Comparison of ENCODE assay signal across 9 cellular contexts in the genomic region with DNA sequence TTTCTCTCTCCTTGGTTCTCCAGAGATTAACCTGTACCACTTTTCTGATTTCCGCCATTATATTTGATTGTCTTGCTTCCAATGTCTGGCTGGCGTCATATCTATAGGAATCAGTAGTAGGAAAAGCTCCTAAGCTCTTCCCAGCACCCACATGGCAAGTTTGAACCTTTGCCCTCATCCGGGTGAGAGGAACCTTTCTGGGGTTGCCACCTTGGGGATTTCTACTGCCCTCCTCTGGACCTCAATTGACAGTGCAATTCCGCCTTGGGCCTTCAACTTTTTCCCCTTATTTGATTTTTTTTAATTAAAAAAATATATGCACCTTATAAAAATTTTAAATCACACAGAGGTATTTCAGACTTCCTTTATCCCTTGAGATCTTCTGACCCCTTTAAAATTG. TPM values are rescaled to one million over a fixed set of nuclear protein-coding genes. Genes with fewer than 3 reads are reported as not detected.
A peak's percentile ranks its signal among the peaks of the same experiment; 100 is the strongest.
DNase-seq lines count a peak whose midpoint lies in the region; ATAC-seq and TF ChIP-seq lines count a peak whose summit lies in the region.
"Had no signal": no experiment of that assay in that cellular context is flagged by ENCODE, and none has a peak within 500 bp of the region (broad histone marks: within the 10 kb centered on the region; RNA-seq: fewer than 3 reads in every experiment).

No MANE protein-coding gene starts in this region.

- TF ChIP-seq CTCF in AG09309 (IDR thresholded peaks at IDR 0.05; ENCODE audit: control insufficient read depth, insufficient read depth, low read depth, low read length, missing control alignments) (peak; percentile 41), GM12875 (IDR thresholded peaks at IDR 0.05; ENCODE audit: borderline replicate concordance, insufficient read depth, low read depth, low read length) (peak; percentile 33; the same call in 1 of the 2 replicates), OCI-LY1 (IDR thresholded peaks at IDR 0.05; ENCODE audit: low read length) (peak; percentile 23; the same call in 1 of the 2 replicates), fibroblast of lung (conservative IDR thresholded peaks at IDR 0.05 in 1 of 2, IDR thresholded peaks at IDR 0.05 in 1 of 2; ENCODE audit: low read depth in 1 of 2, low read length in 2 of 2) (peak; percentile 15 to 24)

- H3F3A ChIP-seq in OCI-LY1 (ENCODE audit: insufficient read depth, low read length): no peaks in the 10 kb centered on the region

- ATAC-seq in HG03439 (IDR thresholded peaks at IDR 0.05; ENCODE audit: unreplicated experiment): no peak

- H3K27ac ChIP-seq in OCI-LY1 (ENCODE audit: low read depth, low read length, poor library complexity, severe bottlenecking) (no peak overlapping the region), fibroblast of lung (ENCODE audit: insufficient read depth, low read length) (no peak overlapping the region)
- H3K27ac ChIP-seq: prostate gland had no signal

- H3K36me3 ChIP-seq in OCI-LY1 (ENCODE audit: insufficient read depth, low read length) (no peaks in the 10 kb centered on the region), fibroblast of lung (ENCODE audit: control insufficient read depth, insufficient read depth, low read length) (no peaks in the 10 kb centered on the region)
- H3K36me3 ChIP-seq: prostate gland had no signal

- no peaks in the 10 kb centered on the region for H3K9me2 ChIP-seq in OCI-LY1 (ENCODE audit: low read depth, low read length)

- DNase-seq in AG09309 (ENCODE audit: low read depth) (no peak), fibroblast of lung (ENCODE audit: low read depth in 2 of 2) (peak in 1 of 2 donors; percentile 1), putamen (ENCODE audit: low spot score) (no peak), C1 segment of cervical spinal cord (lab: John Stamatoyannopoulos, UW) (no peak)
- no peak for DNase-seq in stimulated activated CD4-positive, alpha-beta T cell treated with anti-CD3 and anti-CD28 coated beads, Interleukin-4, amount 100 ng/mL, for 24 hours

- H4K20me1 ChIP-seq in OCI-LY1 (ENCODE audit: insufficient read depth, low read length) (no peaks in the 10 kb centered on the region), fibroblast of lung (ENCODE audit: control insufficient read depth, extremely low read depth, insufficient read depth, low read length) (no peaks in the 10 kb centered on the region)

- H3K4me2 ChIP-seq in OCI-LY1 (ENCODE audit: low read length) (no peak overlapping the region), fibroblast of lung (ENCODE audit: extremely low read depth, insufficient read depth, low read length) (no peak overlapping the region)

- H3K4me1 ChIP-seq in OCI-LY1 (ENCODE audit: insufficient read depth, low read length, severe bottlenecking): no peaks in the 10 kb centered on the region
- no peaks in the 10 kb centered on the region for H3K4me1 ChIP-seq in fibroblast of lung (ENCODE audit: control insufficient read depth, extremely low read depth, insufficient read depth, low read length)
- H3K4me1 ChIP-seq: prostate gland had no signal

- H3K79me2 ChIP-seq in OCI-LY1 (ENCODE audit: insufficient read depth, low read length) (no peaks in the 10 kb centered on the region), fibroblast of lung (ENCODE audit: control insufficient read depth, insufficient read depth, low read length) (no peaks in the 10 kb centered on the region)

- no peak overlapping the region for H2AFZ ChIP-seq in OCI-LY1 (ENCODE audit: low read length)
- no peak overlapping the region for H2AFZ ChIP-seq in fibroblast of lung (ENCODE audit: low read length)

- H3K4me3 ChIP-seq in AG09309 (ENCODE audit: control insufficient read depth, low read depth, low read length) (no peak overlapping the region), GM12875 (ENCODE audit: low read depth, low read length) (no peak overlapping the region), OCI-LY1 (ENCODE audit: low read depth, low read length, poor library complexity, severe bottlenecking) (no peak overlapping the region), fibroblast of lung (replicated peaks in 1 of 4; ENCODE audit: control extremely low read depth in 1 of 4, insufficient read depth in 1 of 4, low read depth in 3 of 4, low read length in 4 of 4) (no peak overlapping the region)
- H3K4me3 ChIP-seq: prostate gland had no signal

- H3K9me3 ChIP-seq in OCI-LY1 (ENCODE audit: low read length) (no peaks in the 10 kb centered on the region), fibroblast of lung (ENCODE audit: control insufficient read depth, insufficient read depth, low read depth, low read length) (no peaks in the 10 kb centered on the region)
- H3K9me3 ChIP-seq: prostate gland had no signal

- H3K9ac ChIP-seq in OCI-LY1 (ENCODE audit: low read length) (no peak overlapping the region), fibroblast of lung (ENCODE audit: insufficient read depth, low read length) (no peak overlapping the region)

- no peaks in the 10 kb centered on the region for H3K27me3 ChIP-seq in OCI-LY1 (ENCODE audit: insufficient read depth, low read length)
- H3K27me3 ChIP-seq in fibroblast of lung (ENCODE audit: control insufficient read depth, insufficient read depth, low read length): no peaks in the 10 kb centered on the region

RNA-seq across cellular contexts. Expression of gene CXorf66, which starts 2.0 kb away (rescaled TPM):
- not detected in 2 replicates for total RNA-seq in fibroblast of lung
- polyA plus RNA-seq in fibroblast of lung: not detected in 2 replicates
- polyA plus RNA-seq in fibroblast of lung (2012): not detected in 2 replicates
- not detected in 2 replicates for polyA minus RNA-seq in fibroblast of lung (ENCODE audit: low replicate concordance)

RNA-seq across cellular contexts. Expression of gene ATP11C, which starts 34.4 kb away (rescaled TPM):
- 56.0 and 68.0 TPM in 2 replicates for total RNA-seq in fibroblast of lung
- 34.4 and 47.7 TPM in 2 replicates for polyA plus RNA-seq in fibroblast of lung
- 20.6 and 29.3 TPM in 2 replicates for polyA plus RNA-seq in fibroblast of lung (2012)
- 6.2 and 6.8 TPM in 2 replicates for polyA minus RNA-seq in fibroblast of lung (ENCODE audit: low replicate concordance)
